ENCODE assay signal across 1 cellular context in the genomic region with DNA sequence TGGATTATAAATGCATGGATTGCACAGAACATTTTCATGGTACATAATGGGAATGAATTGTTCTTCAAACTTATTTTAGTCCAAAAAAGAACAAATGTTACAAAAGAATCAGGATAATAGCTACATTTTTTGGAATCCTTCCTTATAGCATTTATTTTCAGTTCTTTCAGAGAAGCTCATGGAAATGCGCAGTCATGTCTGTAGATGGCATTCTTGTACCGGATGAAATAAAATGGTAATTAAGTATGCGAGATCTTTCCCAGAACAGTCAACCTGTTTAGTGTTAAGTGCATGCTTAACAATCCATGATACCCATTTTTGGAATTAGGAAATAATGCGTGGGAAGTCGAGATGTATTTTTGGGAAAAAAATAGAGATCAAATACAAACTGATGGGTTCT.
A peak's percentile ranks its signal among the peaks of the same experiment; 100 is the strongest.
TF ChIP-seq lines count a peak whose summit lies in the region.

No MANE protein-coding gene starts in this region.

TF ChIP-seq in K562, 482 proteins besides CTCF, POLR2A, EP300 and RAD21 (continued from another document and continues in another):
- TF ChIP-seq HMBOX1 (IDR thresholded peaks at IDR 0.05) (peak; percentile 56), ELK3 (CRISPR knock-in tag; IDR thresholded peaks at IDR 0.05) (no peak), ZNF644 (tag; IDR thresholded peaks at IDR 0.05; ENCODE audit: low read depth) (no peak), CREBBP (IDR thresholded peaks at IDR 0.05; ENCODE audit: low read depth, low read length) (no peak), CBFA2T2 (conservative IDR thresholded peaks at IDR 0.05) (no peak), ETV1 (tag; conservative IDR thresholded peaks at IDR 0.05; ENCODE audit: low read depth) (no peak), HDAC1 (IDR thresholded peaks at IDR 0.05) (no peak), ZNF146 (CRISPR knock-in tag; IDR thresholded peaks at IDR 0.05; ENCODE audit: unreplicated experiment) (no peak), BACH1 (tag; IDR thresholded peaks at IDR 0.05) (no peak), CCAR2 (IDR thresholded peaks at IDR 0.05; ENCODE audit: low read depth, low read length) (no peak), BDP1 (IDR thresholded peaks at IDR 0.05; ENCODE audit: insufficient read depth, insufficient read length) (no peak), ID3 (CRISPR knock-in tag; IDR thresholded peaks at IDR 0.05) (no peak), ID3 (tag; IDR thresholded peaks at IDR 0.05) (no peak), TAF9B (IDR thresholded peaks at IDR 0.05; ENCODE audit: partially characterized antibody) (no peak), ADNP (tag; IDR thresholded peaks at IDR 0.05) (no peak), ZNF699 (CRISPR knock-in tag; IDR thresholded peaks at IDR 0.05; ENCODE audit: insufficient replicate concordance) (no peak), FOXJ3 (CRISPR knock-in tag; IDR thresholded peaks at IDR 0.05) (no peak), ZNF12 (CRISPR knock-in tag; IDR thresholded peaks at IDR 0.05) (no peak), E2F4 (CRISPR knock-in tag; IDR thresholded peaks at IDR 0.05; ENCODE audit: low read depth) (no peak), NCOA2 (IDR thresholded peaks at IDR 0.05; ENCODE audit: partially characterized antibody in 2 of 2) (no peak), DACH1 (IDR thresholded peaks at IDR 0.05; ENCODE audit: partially characterized antibody) (peak; percentile 35), RFX7 (CRISPR knock-in tag; IDR thresholded peaks at IDR 0.05) (no peak), SP2 (IDR thresholded peaks at IDR 0.05; ENCODE audit: extremely low read depth, low read depth, low read length, poor library complexity, severe bottlenecking) (no peak), PHTF2 (CRISPR knock-in tag; IDR thresholded peaks at IDR 0.05) (no peak), PHF20 (IDR thresholded peaks at IDR 0.05; ENCODE audit: partially characterized antibody) (no peak), DMBX1 (CRISPR knock-in tag; IDR thresholded peaks at IDR 0.05; ENCODE audit: borderline replicate concordance) (no peak), EP400 (IDR thresholded peaks at IDR 0.05) (0 out of 2 replicates have a peak, but pooled peaks have one; percentile 8), SRSF7 (optimal IDR thresholded peaks at IDR 0.05; ENCODE audit: low read depth, low read length) (no peak), ZBTB2 (IDR thresholded peaks at IDR 0.05) (no peak), ARID3B (CRISPR knock-in tag; IDR thresholded peaks at IDR 0.05; ENCODE audit: borderline replicate concordance) (no peak), MEIS2 (IDR thresholded peaks at IDR 0.05; ENCODE audit: partially characterized antibody) (no peak), MAFG (tag; conservative IDR thresholded peaks at IDR 0.05) (peak; percentile 39; the same call in 1 of the 2 replicates), ESRRB (CRISPR knock-in tag; IDR thresholded peaks at IDR 0.05; ENCODE audit: borderline replicate concordance) (no peak), ZNF212 (CRISPR knock-in tag; IDR thresholded peaks at IDR 0.05) (no peak), ZBTB5 (IDR thresholded peaks at IDR 0.05) (no peak), HNRNPLL (IDR thresholded peaks at IDR 0.05; ENCODE audit: low read depth, low read length, poor library complexity, severe bottlenecking) (no peak), NFE2L1 (tag; IDR thresholded peaks at IDR 0.05; ENCODE audit: borderline replicate concordance, low read depth) (no peak), SNIP1 (IDR thresholded peaks at IDR 0.05; ENCODE audit: low read depth) (no peak), ZNF668 (CRISPR knock-in tag; IDR thresholded peaks at IDR 0.05) (no peak), ZNF589 (CRISPR knock-in tag; IDR thresholded peaks at IDR 0.05; ENCODE audit: low read depth) (no peak), PHF8 (IDR thresholded peaks at IDR 0.05; ENCODE audit: borderline replicate concordance, low read length) (no peak), MAFF (IDR thresholded peaks at IDR 0.05; ENCODE audit: low read length) (peak; percentile 38; the same call in 1 of the 2 replicates), PHF21A (IDR thresholded peaks at IDR 0.05; ENCODE audit: borderline replicate concordance, low read depth) (no peak), TAL1 (IDR thresholded peaks at IDR 0.05) (no peak), HMGN3 (IDR thresholded peaks at IDR 0.05; ENCODE audit: borderline replicate concordance, extremely low read depth, insufficient read length, low read depth, low read length) (no peak), BRD4 (IDR thresholded peaks at IDR 0.05) (no peak), ZBTB49 (CRISPR knock-in tag; IDR thresholded peaks at IDR 0.05; ENCODE audit: borderline replicate concordance) (no peak), CSDE1 (IDR thresholded peaks at IDR 0.05) (no peak)
- TF ChIP-seq, protein P1, sequence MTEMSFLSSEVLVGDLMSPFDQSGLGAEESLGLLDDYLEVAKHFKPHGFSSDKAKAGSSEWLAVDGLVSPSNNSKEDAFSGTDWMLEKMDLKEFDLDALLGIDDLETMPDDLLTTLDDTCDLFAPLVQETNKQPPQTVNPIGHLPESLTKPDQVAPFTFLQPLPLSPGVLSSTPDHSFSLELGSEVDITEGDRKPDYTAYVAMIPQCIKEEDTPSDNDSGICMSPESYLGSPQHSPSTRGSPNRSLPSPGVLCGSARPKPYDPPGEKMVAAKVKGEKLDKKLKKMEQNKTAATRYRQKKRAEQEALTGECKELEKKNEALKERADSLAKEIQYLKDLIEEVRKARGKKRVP (CRISPR knock-in tag; IDR thresholded peaks at IDR 0.05) = no peak
- TF ChIP-seq, protein P2, sequence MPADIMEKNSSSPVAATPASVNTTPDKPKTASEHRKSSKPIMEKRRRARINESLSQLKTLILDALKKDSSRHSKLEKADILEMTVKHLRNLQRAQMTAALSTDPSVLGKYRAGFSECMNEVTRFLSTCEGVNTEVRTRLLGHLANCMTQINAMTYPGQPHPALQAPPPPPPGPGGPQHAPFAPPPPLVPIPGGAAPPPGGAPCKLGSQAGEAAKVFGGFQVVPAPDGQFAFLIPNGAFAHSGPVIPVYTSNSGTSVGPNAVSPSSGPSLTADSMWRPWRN (IDR thresholded peaks at IDR 0.05; ENCODE audit: low read depth) = no peak
- TF ChIP-seq, protein P3, sequence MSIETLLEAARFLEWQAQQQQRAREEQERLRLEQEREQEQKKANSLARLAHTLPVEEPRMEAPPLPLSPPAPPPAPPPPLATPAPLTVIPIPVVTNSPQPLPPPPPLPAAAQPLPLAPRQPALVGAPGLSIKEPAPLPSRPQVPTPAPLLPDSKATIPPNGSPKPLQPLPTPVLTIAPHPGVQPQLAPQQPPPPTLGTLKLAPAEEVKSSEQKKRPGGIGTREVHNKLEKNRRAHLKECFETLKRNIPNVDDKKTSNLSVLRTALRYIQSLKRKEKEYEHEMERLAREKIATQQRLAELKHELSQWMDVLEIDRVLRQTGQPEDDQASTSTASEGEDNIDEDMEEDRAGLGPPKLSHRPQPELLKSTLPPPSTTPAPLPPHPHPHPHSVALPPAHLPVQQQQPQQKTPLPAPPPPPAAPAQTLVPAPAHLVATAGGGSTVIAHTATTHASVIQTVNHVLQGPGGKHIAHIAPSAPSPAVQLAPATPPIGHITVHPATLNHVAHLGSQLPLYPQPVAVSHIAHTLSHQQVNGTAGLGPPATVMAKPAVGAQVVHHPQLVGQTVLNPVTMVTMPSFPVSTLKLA (conservative IDR thresholded peaks at IDR 0.05) = no peak
- TF ChIP-seq, protein P4, sequence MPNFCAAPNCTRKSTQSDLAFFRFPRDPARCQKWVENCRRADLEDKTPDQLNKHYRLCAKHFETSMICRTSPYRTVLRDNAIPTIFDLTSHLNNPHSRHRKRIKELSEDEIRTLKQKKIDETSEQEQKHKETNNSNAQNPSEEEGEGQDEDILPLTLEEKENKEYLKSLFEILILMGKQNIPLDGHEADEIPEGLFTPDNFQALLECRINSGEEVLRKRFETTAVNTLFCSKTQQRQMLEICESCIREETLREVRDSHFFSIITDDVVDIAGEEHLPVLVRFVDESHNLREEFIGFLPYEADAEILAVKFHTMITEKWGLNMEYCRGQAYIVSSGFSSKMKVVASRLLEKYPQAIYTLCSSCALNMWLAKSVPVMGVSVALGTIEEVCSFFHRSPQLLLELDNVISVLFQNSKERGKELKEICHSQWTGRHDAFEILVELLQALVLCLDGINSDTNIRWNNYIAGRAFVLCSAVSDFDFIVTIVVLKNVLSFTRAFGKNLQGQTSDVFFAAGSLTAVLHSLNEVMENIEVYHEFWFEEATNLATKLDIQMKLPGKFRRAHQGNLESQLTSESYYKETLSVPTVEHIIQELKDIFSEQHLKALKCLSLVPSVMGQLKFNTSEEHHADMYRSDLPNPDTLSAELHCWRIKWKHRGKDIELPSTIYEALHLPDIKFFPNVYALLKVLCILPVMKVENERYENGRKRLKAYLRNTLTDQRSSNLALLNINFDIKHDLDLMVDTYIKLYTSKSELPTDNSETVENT (CRISPR knock-in tag; IDR thresholded peaks at IDR 0.05) = no peak
